Comparison of ENCODE assay signal across 8 cellular contexts in the genomic region with DNA sequence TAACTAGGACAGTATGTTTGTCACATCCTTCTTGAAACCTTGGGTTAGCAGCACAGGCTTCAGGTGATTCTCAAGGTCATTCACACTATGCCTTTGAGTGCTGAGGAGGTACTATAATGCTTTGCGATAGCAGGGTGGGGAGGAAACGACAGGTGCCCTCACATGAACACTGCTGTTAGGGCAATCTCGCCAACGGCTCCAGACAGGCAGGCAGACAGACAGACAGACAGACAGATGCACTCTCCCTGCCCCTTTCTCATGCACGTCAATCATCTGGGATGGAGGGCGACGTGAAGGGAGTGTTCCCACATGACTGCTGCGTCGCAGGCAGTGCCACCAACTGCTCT.
DNase-seq lines count a peak whose midpoint lies in the region; ATAC-seq lines count a peak whose summit lies in the region.

No MANE protein-coding gene starts in this region.

- peaks cover 65% of the 10 kb centered on the region for H3K4me1 Mint-ChIP-seq in activated T-helper 17 cell treated with anti-CD3 and anti-CD28 coated beads, Interleukin-2, amount 50 U/mL, for 72 hours

- H3K4me1 ChIP-seq in muscle layer of duodenum (ENCODE audit: control insufficient read depth in 1 of 2, insufficient read depth in 2 of 2, low read length in 2 of 2), result peaks cover 10 to 16% of the 10 kb centered on the region in 2 donors

- no peak overlapping the region for H3K4me3 ChIP-seq in muscle layer of duodenum (ENCODE audit: low read depth in 1 of 2, low read length in 2 of 2)

- H3K9me3 ChIP-seq in muscle layer of duodenum (ENCODE audit: control insufficient read depth in 1 of 2, low read length in 2 of 2), result no peaks in the 10 kb centered on the region

- H3K27ac Mint-ChIP-seq in activated T-helper 17 cell treated with anti-CD3 and anti-CD28 coated beads, Interleukin-2, amount 50 U/mL, for 72 hours, result peak overlapping the region; percentile 93

- peaks cover 57% of the 10 kb centered on the region for H3K36me3 Mint-ChIP-seq in activated T-helper 17 cell treated with anti-CD3 and anti-CD28 coated beads, Interleukin-2, amount 50 U/mL, for 72 hours (ENCODE audit: low read depth)

- DNase-seq in germinal center (ENCODE audit: low spot score) (no peak), NCI-H2227 (lab: John Stamatoyannopoulos, UW; ENCODE audit: unreplicated experiment) (no peak), COLO829 (ENCODE audit: low spot score) (no peak), NCI-H1436 (lab: John Stamatoyannopoulos, UW) (no peak)

- no peaks in the 10 kb centered on the region for H3K27me3 ChIP-seq in muscle layer of duodenum (ENCODE audit: low read depth, low read length)

- H3K27ac ChIP-seq in muscle layer of duodenum (ENCODE audit: low read length), result peak overlapping the region; percentile 6

- ATAC-seq in GM18502 (IDR thresholded peaks at IDR 0.05; ENCODE audit: poor library complexity, unreplicated experiment) (peak; percentile 33), HG02884 (IDR thresholded peaks at IDR 0.05; ENCODE audit: unreplicated experiment) (peak; percentile 15)
- peak; percentile 78 for ATAC-seq in activated T-helper 17 cell treated with anti-CD3 and anti-CD28 coated beads, Interleukin-2, amount 50 U/mL, for 72 hours (replicated peaks)

- no peaks in the 10 kb centered on the region for H3K27me3 Mint-ChIP-seq in activated T-helper 17 cell treated with anti-CD3 and anti-CD28 coated beads, Interleukin-2, amount 50 U/mL, for 72 hours

- peak overlapping the region; percentile 83 for H3K4me3 Mint-ChIP-seq in activated T-helper 17 cell treated with anti-CD3 and anti-CD28 coated beads, Interleukin-2, amount 50 U/mL, for 72 hours

- no peaks in the 10 kb centered on the region for H3K36me3 ChIP-seq in muscle layer of duodenum (ENCODE audit: control insufficient read depth in 1 of 2, insufficient read depth in 2 of 2, low read length in 2 of 2)

- H3K9me3 Mint-ChIP-seq in activated T-helper 17 cell treated with anti-CD3 and anti-CD28 coated beads, Interleukin-2, amount 50 U/mL, for 72 hours, result no peaks in the 10 kb centered on the region

Comparison
In these comparisons a context has a peak if more than half of its experiments do, and no peak if none do; other contexts are left out.
1. ATAC-seq: peak in every context shown above with its lines; median percentile 78 in activated T-helper 17 cell treated with anti-CD3 and anti-CD28 coated beads, Interleukin-2, amount 50 U/mL, for 72 hours; 33 in GM18502; 15 in HG02884.